Comparison of ENCODE assay signal across 1 cellular context in genomic region chr10:12237265-12238220, GRCh38.
A peak's percentile ranks its signal among the peaks of the same experiment; 100 is the strongest.
TF ChIP-seq lines count a peak whose summit lies in the region.

No MANE protein-coding gene starts in this region.

TF ChIP-seq in HepG2, 621 proteins besides CTCF, POLR2A, EP300 and RAD21 (continued from another document and continues in another):
- peak; percentile 18; the same call in 1 of the 2 replicates for TF ChIP-seq ZNF687 (CRISPR knock-in tag; IDR thresholded peaks at IDR 0.05)
- TF ChIP-seq ZNF609 (CRISPR knock-in tag; IDR thresholded peaks at IDR 0.05; ENCODE audit: borderline replicate concordance): peak; percentile 32; the same call in 1 of the 2 replicates
- no peak for TF ChIP-seq ZNF800 (CRISPR knock-in tag; IDR thresholded peaks at IDR 0.05)
- peak; percentile 70; the same call in 1 of the 2 replicates for TF ChIP-seq KDM6A (CRISPR knock-in tag; IDR thresholded peaks at IDR 0.05; ENCODE audit: low read depth)
- no peak for TF ChIP-seq STAT6 (CRISPR knock-in tag; IDR thresholded peaks at IDR 0.05; ENCODE audit: borderline replicate concordance)
- TF ChIP-seq ZNF407 (CRISPR knock-in tag; IDR thresholded peaks at IDR 0.05; ENCODE audit: not compliant biosample characterization): no peak
- TF ChIP-seq ZNF18 (CRISPR knock-in tag; IDR thresholded peaks at IDR 0.05; ENCODE audit: insufficient replicate concordance): peak; percentile 41
- TF ChIP-seq NFIC (IDR thresholded peaks at IDR 0.05; ENCODE audit: low read length): peak; percentile 90
- no peak for TF ChIP-seq ELK4 (CRISPR knock-in tag; IDR thresholded peaks at IDR 0.05; ENCODE audit: borderline replicate concordance)
- 0 out of 2 replicates have a peak, but pooled peaks have one; percentile 49 for TF ChIP-seq FOXO1 (CRISPR knock-in tag; IDR thresholded peaks at IDR 0.05)
- TF ChIP-seq CHD4 (IDR thresholded peaks at IDR 0.05; ENCODE audit: borderline replicate concordance, low read length): peak; percentile 83
- 0 out of 2 replicates have a peak, but pooled peaks have one; percentile 18 for TF ChIP-seq ZBTB7B (CRISPR knock-in tag; IDR thresholded peaks at IDR 0.05)
- TF ChIP-seq GTF2F1 (IDR thresholded peaks at IDR 0.05; ENCODE audit: low read length): no peak
- peak; percentile 81 for TF ChIP-seq KDM1A (CRISPR knock-in tag; IDR thresholded peaks at IDR 0.05)
- peak; percentile 54; the same call in 1 of the 2 replicates for TF ChIP-seq ZNF362 (CRISPR knock-in tag; IDR thresholded peaks at IDR 0.05; ENCODE audit: borderline replicate concordance)
- TF ChIP-seq ZBTB14 (CRISPR knock-in tag; IDR thresholded peaks at IDR 0.05): no peak
